Comparison of ENCODE assay signal across 13 cellular contexts in genomic region chr4:1728061-1728980, GRCh38. TPM values are rescaled to one million over a fixed set of nuclear protein-coding genes. Genes with fewer than 3 reads are reported as not detected.
A peak's percentile ranks its signal among the peaks of the same experiment; 100 is the strongest.
DNase-seq lines count a peak whose midpoint lies in the region; ATAC-seq, FAIRE-seq and TF ChIP-seq lines count a peak whose summit lies in the region.
"Had no signal": no experiment of that assay in that cellular context is flagged by ENCODE, and none has a peak within 500 bp of the region (broad histone marks: within the 10 kb centered on the region; RNA-seq: fewer than 3 reads in every experiment).

No MANE protein-coding gene starts in this region.

- TF ChIP-seq CTCF in HFFc6 (IDR thresholded peaks at IDR 0.05) (peak; percentile 52), astrocyte (IDR thresholded peaks at IDR 0.05; ENCODE audit: insufficient read depth, low read depth, low read length) (no peak), ascending aorta (IDR thresholded peaks at IDR 0.05) (no peak), lower leg skin (IDR thresholded peaks at IDR 0.05) (no peak)

- peaks cover 30% of the 10 kb centered on the region for H3K4me1 ChIP-seq in astrocyte (ENCODE audit: insufficient read depth, low read length)
- H3K4me1 ChIP-seq in right cardiac atrium (ENCODE audit: control insufficient read depth, insufficient read depth, low read length), result no peaks in the 10 kb centered on the region
- no peaks in the 10 kb centered on the region for H3K4me1 ChIP-seq in ascending aorta
- H3K4me1 ChIP-seq: HAP-1 had no signal

- peaks cover 77% of the 10 kb centered on the region for H3K79me2 ChIP-seq in astrocyte (ENCODE audit: insufficient read depth, low read length)

- H3K9me3 ChIP-seq in astrocyte (ENCODE audit: insufficient read depth, low read depth, low read length) (no peaks in the 10 kb centered on the region), right cardiac atrium (ENCODE audit: control insufficient read depth, low read length) (no peaks in the 10 kb centered on the region), ascending aorta (no peaks in the 10 kb centered on the region)
- H3K9me3 ChIP-seq: HAP-1 had no signal

- H3K27ac ChIP-seq in astrocyte (ENCODE audit: low read depth, low read length), result peak overlapping the region; percentile 80
- peak overlapping the region; percentile 53 for H3K27ac ChIP-seq in right cardiac atrium (ENCODE audit: low read length)
- H3K27ac ChIP-seq in ascending aorta, result no peak overlapping the region

- H3K27me3 ChIP-seq in astrocyte (ENCODE audit: insufficient read depth, low read length) (no peaks in the 10 kb centered on the region), right cardiac atrium (ENCODE audit: control insufficient read depth, insufficient read depth) (no peaks in the 10 kb centered on the region), ascending aorta (no peaks in the 10 kb centered on the region)

- intact Hi-C loops in right cardiac atrium (cut with DNase I) (loop anchor here in 3 of 4 donors (5.0 to 10.0 kb wide), 2 partner anchors 36 to 374 kb away; no protein-coding TSS in a partner anchor), ascending aorta (cut with DNase I) (loop anchor here (10.0 kb wide), 1 partner anchor 686 kb away; the partner anchor contains the start of genes CFAP99 and ZFYVE28), lower leg skin (cut with DNase I; ENCODE audit: low total_unique reads) (loop anchor here (5.0 kb wide), 1 partner anchor 36 kb away; no protein-coding TSS in a partner anchor)

- DNase-seq in HFFc6 (no peak), astrocyte (ENCODE audit: low read depth) (no peak), right cardiac atrium (peak in 2 of 3 donors; percentile 49 to 60), ascending aorta (ENCODE audit: low spot score in 2 of 2) (no peak), lower leg skin (ENCODE audit: low spot score in 2 of 2) (no peak), SKM-1 (lab: John Stamatoyannopoulos, UW; ENCODE audit: unreplicated experiment) (no peak)
- no peak for DNase-seq in stimulated activated naive B cell treated with anti-CD40 and anti-IgM and Interleukin-4, amounts not matched to agents 10 μg/mL and 1 μg/mL and 100 μg/mL, for 72 hours
- DNase-seq in activated CD4-positive, alpha-beta T cell treated with anti-CD3 and anti-CD28 coated beads, Interleukin-2, amount 10 ng/mL, durations not matched to agents 7 days and 5 days, result no peak
- DNase-seq: activated CD4-positive, alpha-beta T cell treated with anti-CD3 and anti-CD28 coated beads, Interleukin-2, amount 50 U/mL, for 1 hour; activated naive CD4-positive, alpha-beta T cell treated with anti-CD3 and anti-CD28 coated beads, Interleukin-2, amount 50 U/mL, for 16 hours; NCI-H2029 treated with DMSO at 0.1 percent for 48 hours had no signal

- POLR2A ChIA-PET in activated CD4-positive, alpha-beta T cell treated with anti-CD3 and anti-CD28 coated beads, Interleukin-2, amount 10 ng/mL, durations not matched to agents 7 days and 5 days (lab: Charles Lee), result no interaction called here

- H3K9me3 Mint-ChIP-seq in HFFc6, result no peaks in the 10 kb centered on the region
- H3K9me3 Mint-ChIP-seq in astrocyte (ENCODE audit: unreplicated experiment), result no peaks in the 10 kb centered on the region
- no peaks in the 10 kb centered on the region for H3K9me3 Mint-ChIP-seq in stimulated activated naive B cell treated with anti-CD40 and anti-IgM and Interleukin-4, amounts not matched to agents 10 μg/mL and 1 μg/mL and 100 μg/mL, for 72 hours
- no peaks in the 10 kb centered on the region for H3K9me3 Mint-ChIP-seq in activated CD4-positive, alpha-beta T cell treated with anti-CD3 and anti-CD28 coated beads, Interleukin-2, amount 10 ng/mL, durations not matched to agents 7 days and 5 days
- H3K9me3 Mint-ChIP-seq: mesothelial cell of epicardium had no signal

- WGBS in right cardiac atrium, result 81% methylated on average over 31 of the region's 31 CpGs
- WGBS in lower leg skin, 2 donors, result 87 to 92% methylated on average over 31 of the region's 31 CpGs

- peak overlapping the region; percentile 87 for H3K27ac Mint-ChIP-seq in HFFc6
- peak overlapping the region; percentile 78 for H3K27ac Mint-ChIP-seq in astrocyte (ENCODE audit: unreplicated experiment)
- H3K27ac Mint-ChIP-seq in stimulated activated naive B cell treated with anti-CD40 and anti-IgM and Interleukin-4, amounts not matched to agents 10 μg/mL and 1 μg/mL and 100 μg/mL, for 72 hours, result peak overlapping the region; percentile 59
- no peak overlapping the region for H3K27ac Mint-ChIP-seq in activated CD4-positive, alpha-beta T cell treated with anti-CD3 and anti-CD28 coated beads, Interleukin-2, amount 10 ng/mL, durations not matched to agents 7 days and 5 days
- H3K27ac Mint-ChIP-seq: mesothelial cell of epicardium had no signal

- H3K36me3 ChIP-seq in astrocyte (ENCODE audit: insufficient read depth, low read length) (peaks cover 19% of the 10 kb centered on the region), ascending aorta (peaks cover 0 to 8% of the 10 kb centered on the region in 2 donors)

- H3K4me1 Mint-ChIP-seq in HFFc6 (ENCODE audit: low read depth), result peaks cover 46% of the 10 kb centered on the region
- peaks cover 19% of the 10 kb centered on the region for H3K4me1 Mint-ChIP-seq in astrocyte (ENCODE audit: low read depth, unreplicated experiment)
- H3K4me1 Mint-ChIP-seq in stimulated activated naive B cell treated with anti-CD40 and anti-IgM and Interleukin-4, amounts not matched to agents 10 μg/mL and 1 μg/mL and 100 μg/mL, for 72 hours, result peaks cover 30 to 44% of the 10 kb centered on the region in 2 donors
- peaks cover 59% of the 10 kb centered on the region for H3K4me1 Mint-ChIP-seq in activated CD4-positive, alpha-beta T cell treated with anti-CD3 and anti-CD28 coated beads, Interleukin-2, amount 10 ng/mL, durations not matched to agents 7 days and 5 days

- peaks cover 46% of the 10 kb centered on the region for H4K20me1 ChIP-seq in astrocyte (ENCODE audit: insufficient read depth, low read length)

- TF ChIP-seq POLR2A in lower leg skin (IDR thresholded peaks at IDR 0.05), result no peak

- H3K27me3 Mint-ChIP-seq in HFFc6 (ENCODE audit: insufficient read depth) (no peaks in the 10 kb centered on the region), astrocyte (ENCODE audit: low read depth, unreplicated experiment) (no peaks in the 10 kb centered on the region)
- no peaks in the 10 kb centered on the region for H3K27me3 Mint-ChIP-seq in stimulated activated naive B cell treated with anti-CD40 and anti-IgM and Interleukin-4, amounts not matched to agents 10 μg/mL and 1 μg/mL and 100 μg/mL, for 72 hours
- no peaks in the 10 kb centered on the region for H3K27me3 Mint-ChIP-seq in activated CD4-positive, alpha-beta T cell treated with anti-CD3 and anti-CD28 coated beads, Interleukin-2, amount 10 ng/mL, durations not matched to agents 7 days and 5 days

- H3K4me3 Mint-ChIP-seq in HFFc6 (no peak overlapping the region), astrocyte (ENCODE audit: unreplicated experiment) (peak overlapping the region; percentile 23)
- no peak overlapping the region for H3K4me3 Mint-ChIP-seq in stimulated activated naive B cell treated with anti-CD40 and anti-IgM and Interleukin-4, amounts not matched to agents 10 μg/mL and 1 μg/mL and 100 μg/mL, for 72 hours
- no peak overlapping the region for H3K4me3 Mint-ChIP-seq in activated CD4-positive, alpha-beta T cell treated with anti-CD3 and anti-CD28 coated beads, Interleukin-2, amount 10 ng/mL, durations not matched to agents 7 days and 5 days
- H3K4me3 Mint-ChIP-seq: mesothelial cell of epicardium had no signal

- ATAC-seq in right cardiac atrium, result peak in 1 of 2 donors; percentile 1
- no peak for ATAC-seq in stimulated activated naive B cell treated with anti-CD40 and anti-IgM and Interleukin-4, amounts not matched to agents 10 μg/mL and 1 μg/mL and 100 μg/mL, for 72 hours (replicated peaks)

- H3K36me3 Mint-ChIP-seq in HFFc6 (ENCODE audit: low read depth) (peaks cover 27% of the 10 kb centered on the region), astrocyte (ENCODE audit: low read depth, unreplicated experiment) (peaks cover 7% of the 10 kb centered on the region)
- H3K36me3 Mint-ChIP-seq in stimulated activated naive B cell treated with anti-CD40 and anti-IgM and Interleukin-4, amounts not matched to agents 10 μg/mL and 1 μg/mL and 100 μg/mL, for 72 hours, result peaks cover 44 to 62% of the 10 kb centered on the region in 2 donors
- H3K36me3 Mint-ChIP-seq in activated CD4-positive, alpha-beta T cell treated with anti-CD3 and anti-CD28 coated beads, Interleukin-2, amount 10 ng/mL, durations not matched to agents 7 days and 5 days (ENCODE audit: low read depth), result peaks cover 81% of the 10 kb centered on the region

- CTCF ChIA-PET in activated CD4-positive, alpha-beta T cell treated with anti-CD3 and anti-CD28 coated beads, Interleukin-2, amount 10 ng/mL, durations not matched to agents 7 days and 5 days (lab: Charles Lee), result interaction anchor here (1.2 to 9.1 kb wide), 2 partner anchors 17 to 34 kb away, joined by 3 to 94 read pairs; no protein-coding TSS in a partner anchor

- peak overlapping the region; percentile 81 for H3K4me2 ChIP-seq in astrocyte (ENCODE audit: low read length)

- peak overlapping the region; percentile 58 for H3K9ac ChIP-seq in astrocyte (ENCODE audit: low read length)

- FAIRE-seq in astrocyte (lab: Jason Lieb, UNC), result no peak

- peak overlapping the region; percentile 14 for H3K4me3 ChIP-seq in astrocyte (ENCODE audit: insufficient read depth, low read depth, low read length)
- no peak overlapping the region for H3K4me3 ChIP-seq in right cardiac atrium (ENCODE audit: low read length)
- H3K4me3 ChIP-seq in ascending aorta, result no peak overlapping the region
- H3K4me3 ChIP-seq in lower leg skin (ENCODE audit: low read depth, poor library complexity, severe bottlenecking), result no peak overlapping the region
- H3K4me3 ChIP-seq: HAP-1 had no signal

- no peak overlapping the region for H2AFZ ChIP-seq in astrocyte (ENCODE audit: low read depth, low read length)

RNA-seq across cellular contexts. Expression of gene TACC3, which starts 7.0 kb away (rescaled TPM):
- total RNA-seq in HFFc6 (2021; fragmentation: NEBNext Ultra II Directional; extraction: Animal tissue kit (Norgen Biotek cat#: 25700)), result 10 to 100 TPM; 44.2 to 95.3 (median 93.3) TPM
- total RNA-seq in astrocyte (10.2 and 15.0 TPM in 2 replicates), right cardiac atrium (10 to 100 TPM in 1 of 4 donors, 1 to 10 TPM in 3; 4.1 to 10.8 (median 6.5) TPM), ascending aorta (2.7 TPM), lower leg skin (10 to 100 TPM in 1 of 4 donors, 1 to 10 TPM in 3; 6.1 to 10.0 (median 7.9) TPM)
- polyA plus RNA-seq in right cardiac atrium, result 6.3 TPM
- 100 to 1,000 TPM; 301 to 305 TPM for total RNA-seq in activated CD4-positive, alpha-beta T cell treated with anti-CD3 and anti-CD28 coated beads, Interleukin-2, amount 10 ng/mL, durations not matched to agents 7 days and 5 days

RNA-seq across cellular contexts. Expression of gene TMEM129, which starts 7.2 kb away (rescaled TPM):
- 10 to 100 TPM; 24.6 to 36.7 (median 27.7) TPM for total RNA-seq in HFFc6 (2021; fragmentation: NEBNext Ultra II Directional; extraction: Animal tissue kit (Norgen Biotek cat#: 25700))
- 26.8 and 29.3 TPM in 2 replicates for total RNA-seq in astrocyte
- total RNA-seq in right cardiac atrium, result 10 to 100 TPM; 43.0 to 59.2 (median 48.0) TPM
- 59.1 TPM for polyA plus RNA-seq in right cardiac atrium
- total RNA-seq in ascending aorta, result 192 TPM
- 10 to 100 TPM; 31.0 to 62.0 (median 57.6) TPM for total RNA-seq in lower leg skin
- total RNA-seq in activated CD4-positive, alpha-beta T cell treated with anti-CD3 and anti-CD28 coated beads, Interleukin-2, amount 10 ng/mL, durations not matched to agents 7 days and 5 days, result 10 to 100 TPM; 20.9 to 22.3 TPM

RNA-seq across cellular contexts. Expression of gene SLBP, which starts 16.2 kb away (rescaled TPM):
- 10 to 100 TPM; 44.7 to 61.9 (median 58.4) TPM for total RNA-seq in HFFc6 (2021; fragmentation: NEBNext Ultra II Directional; extraction: Animal tissue kit (Norgen Biotek cat#: 25700))
- total RNA-seq in astrocyte (44.5 and 45.1 TPM in 2 replicates), right cardiac atrium (10 to 100 TPM; 13.4 to 16.1 (median 14.8) TPM), ascending aorta (218 TPM), lower leg skin (10 to 100 TPM; 45.8 to 66.9 (median 59.4) TPM)
- polyA plus RNA-seq in right cardiac atrium, result 12.2 TPM
- total RNA-seq in activated CD4-positive, alpha-beta T cell treated with anti-CD3 and anti-CD28 coated beads, Interleukin-2, amount 10 ng/mL, durations not matched to agents 7 days and 5 days, result 100 to 1,000 TPM; 116 to 137 TPM

RNA-seq across cellular contexts. Expression of gene FAM53A, which starts 44.2 kb away (rescaled TPM):
- total RNA-seq in HFFc6 (2021; fragmentation: NEBNext Ultra II Directional; extraction: Animal tissue kit (Norgen Biotek cat#: 25700)), result 1 to 10 TPM; 2.3 to 3.2 (median 2.7) TPM
- 2.1 and 3.4 TPM in 2 replicates for total RNA-seq in astrocyte
- total RNA-seq in right cardiac atrium, result 1 to 10 TPM; 1.1 to 1.6 (median 1.1) TPM
- 1.4 TPM for polyA plus RNA-seq in right cardiac atrium
- not detected for total RNA-seq in ascending aorta
- total RNA-seq in lower leg skin, result 1 to 10 TPM; 1.2 to 7.5 (median 3.7) TPM
- 1 to 10 TPM in 1 of 2 experiments, under 1 TPM in 1; 0.99 to 1.6 TPM for total RNA-seq in activated CD4-positive, alpha-beta T cell treated with anti-CD3 and anti-CD28 coated beads, Interleukin-2, amount 10 ng/mL, durations not matched to agents 7 days and 5 days

Comparison
In these comparisons a context has a peak if more than half of its experiments do, and no peak if none do; other contexts are left out.
1. DNase-seq: peak in right cardiac atrium (2 of 3); none in HFFc6 (single experiment), astrocyte (single experiment), stimulated activated naive B cell treated with anti-CD40 and anti-IgM and Interleukin-4, amounts not matched to agents 10 μg/mL and 1 μg/mL and 100 μg/mL, for 72 hours (single experiment), ascending aorta (0 of 2), lower leg skin (0 of 2), activated CD4-positive, alpha-beta T cell treated with anti-CD3 and anti-CD28 coated beads, Interleukin-2, amount 10 ng/mL, durations not matched to agents 7 days and 5 days (single experiment) and SKM-1 (single experiment).
2. H3K27ac ChIP-seq: peak in astrocyte (single experiment) and right cardiac atrium (single experiment); none in ascending aorta (0 of 2).